Comparison of ENCODE assay signal across 24 cellular contexts in the genomic region with DNA sequence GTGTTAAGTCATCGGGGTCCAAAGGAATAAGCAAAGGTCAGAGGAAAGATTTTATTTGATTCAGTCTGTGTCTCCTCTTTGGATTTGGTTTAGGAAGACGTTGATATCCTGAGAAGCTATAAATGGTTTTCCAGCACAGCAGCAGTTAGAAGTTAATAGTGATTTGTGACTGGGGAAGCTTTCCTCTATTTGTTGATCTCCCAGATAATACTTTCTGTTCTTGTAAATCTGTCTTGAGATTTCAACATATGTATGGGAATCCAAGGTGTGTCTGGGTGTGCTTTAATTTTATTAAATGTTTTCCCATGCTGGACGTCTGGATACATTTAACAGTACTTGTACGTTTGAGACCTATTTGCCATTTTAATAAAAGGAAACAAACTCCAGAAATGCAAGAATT.
"Had no signal": no experiment of that assay in that cellular context is flagged by ENCODE, and none has a peak within 500 bp of the region (broad histone marks: within the 10 kb centered on the region; RNA-seq: fewer than 3 reads in every experiment).

No MANE protein-coding gene starts in this region.

- H3K27me3 ChIP-seq: neural progenitor cell, right lobe of liver, sigmoid colon, suprapubic skin, testis, tibial artery, transverse colon, upper lobe of right lung, uterus had no signal

- H3K4me3 ChIP-seq: neural progenitor cell, pancreas, psoas muscle, right lobe of liver, sigmoid colon, suprapubic skin, testis, tibial artery, transverse colon, upper lobe of right lung, uterus had no signal

- H3K4me2 ChIP-seq: neural progenitor cell had no signal

- DNase-seq: naive B cell; naive thymus-derived CD8-positive, alpha-beta T cell; occipital lobe; pancreas; psoas muscle; right cardiac atrium; right lobe of liver; sigmoid colon; stimulated activated CD4-positive, alpha-beta T cell treated with anti-CD3 and anti-CD28 coated beads, Interleukin-12 subunit alpha, Interleukin-12 subunit beta, amount 100 ng/mL, for 4 hours; stimulated activated CD4-positive, alpha-beta T cell treated with anti-CD3 and anti-CD28 coated beads, Interleukin-1b, Interleukin-23, amount 100 ng/mL, for 48 hours; stimulated activated CD4-positive, alpha-beta T cell treated with anti-CD3 and anti-CD28 coated beads, Interleukin-4, amount 100 ng/mL, for 1 hour; stimulated activated CD4-positive, alpha-beta T cell treated with anti-CD3 and anti-CD28 coated beads, Interleukin-4, amount 100 ng/mL, for 4 hours; stimulated activated CD8-positive, alpha-beta memory T cell treated with anti-CD3 and anti-CD28 coated beads, Interleukin-4, amount 100 ng/mL, for 48 hours; stimulated activated naive CD4-positive, alpha-beta T cell; stimulated activated naive CD8-positive, alpha-beta T cell treated with anti-CD3 and anti-CD28 coated beads, Interleukin-15, amount 100 ng/mL, for 72 hours; stimulated activated naive CD8-positive, alpha-beta T cell treated with anti-CD3 and anti-CD28 coated beads, Interleukin-15, Interleukin-2, amounts not matched to agents 100 U/mL and 50 U/mL, for 24 hours; substantia nigra; testis; tibial artery; transverse colon; upper lobe of right lung; uterus had no signal

- H3K9me3 ChIP-seq: pancreas, psoas muscle, right lobe of liver, sigmoid colon, suprapubic skin, testis, tibial artery, transverse colon, upper lobe of right lung, uterus had no signal

- H3K36me3 ChIP-seq: neural progenitor cell, pancreas, right lobe of liver, sigmoid colon, suprapubic skin, tibial artery, transverse colon, upper lobe of right lung, uterus had no signal

- H3K4me1 ChIP-seq: neural progenitor cell, pancreas, psoas muscle, right lobe of liver, testis, upper lobe of right lung, uterus had no signal

- H3K9ac ChIP-seq: neural progenitor cell had no signal

- H2AFZ ChIP-seq: neural progenitor cell had no signal

- FAIRE-seq: pancreas had no signal

- H3K27ac ChIP-seq: neural progenitor cell, pancreas, psoas muscle, right lobe of liver, suprapubic skin, testis, tibial artery, transverse colon, upper lobe of right lung, uterus had no signal
